ENCODE assay signal across 8 cellular contexts in the genomic region with DNA sequence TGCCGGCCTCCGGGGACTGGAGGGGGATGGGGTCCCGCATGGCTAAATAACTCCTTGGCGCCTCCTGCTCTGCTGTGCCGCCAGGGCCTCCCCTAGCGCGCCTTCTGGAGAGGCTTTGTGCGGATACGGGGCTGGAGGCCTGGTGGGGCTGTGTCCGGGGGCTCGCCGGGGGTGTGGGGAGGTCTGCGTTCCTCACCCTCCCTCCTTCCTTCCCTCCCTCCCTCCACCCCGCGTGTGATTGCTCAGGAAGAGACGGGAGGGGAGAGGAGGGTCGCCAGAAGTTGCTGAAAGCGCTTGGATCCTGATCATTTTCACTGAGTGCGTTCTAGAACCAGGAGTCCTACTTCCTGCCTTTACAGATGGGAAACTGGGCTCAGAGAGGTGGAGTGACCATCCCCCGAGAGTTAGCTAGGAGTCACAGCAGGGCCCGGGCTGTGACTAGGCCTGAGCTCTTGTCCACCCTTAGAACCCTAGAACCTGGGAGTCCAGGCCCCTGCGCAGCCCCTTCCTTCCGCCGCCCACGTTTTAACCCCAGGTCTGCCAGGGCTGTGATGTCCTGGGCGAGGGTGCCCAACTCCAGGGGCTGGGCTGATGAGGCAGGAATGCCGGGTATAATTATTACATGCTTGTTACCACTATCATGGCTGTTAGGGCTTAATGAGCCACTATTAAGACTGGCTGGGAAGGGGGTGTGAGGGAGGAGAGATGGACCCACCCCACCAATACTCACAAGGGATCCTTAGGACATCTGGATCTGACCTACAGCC. TPM values are rescaled to one million over a fixed set of nuclear protein-coding genes. Genes with fewer than 3 reads are reported as not detected.
DNase-seq lines count a peak whose midpoint lies in the region; ATAC-seq and TF ChIP-seq lines count a peak whose summit lies in the region.

No MANE protein-coding gene starts in this region.

- peaks cover 31% of the 10 kb centered on the region for H3K4me1 Mint-ChIP-seq in CD14-positive monocyte

- H3K4me3 ChIP-seq in colonic mucosa, result peak overlapping the region; percentile 32
- H3K4me3 ChIP-seq in mesodermal cell (ENCODE audit: extremely low read depth, insufficient read depth, low read length, poor library complexity, severe bottlenecking), result peak overlapping the region; percentile 39
- peak overlapping the region; percentile 38 to 48 (median 39) for H3K4me3 ChIP-seq in transverse colon

- H3K4me3 Mint-ChIP-seq in CD14-positive monocyte, result peak overlapping the region; percentile 79 to 86

- H3K36me3 ChIP-seq in colonic mucosa, result peaks cover 3% of the 10 kb centered on the region
- peaks cover 22% of the 10 kb centered on the region for H3K36me3 ChIP-seq in mesodermal cell (ENCODE audit: control insufficient read depth, insufficient read depth, low read length)
- peaks cover 0 to 7% (median 3%) of the 10 kb centered on the region in 4 donors for H3K36me3 ChIP-seq in transverse colon

- in situ Hi-C loops in transverse colon (cut with MboI; ENCODE audit: low pct_ligation_motif_present in 1 of 4, low pct_unique_long_range_greater_than_20kb in 1 of 4, low sequenced_read_pairs in 3 of 4), result no loop called here

- WGBS in mesodermal cell (ENCODE audit: insufficient coverage in 2 of 2), 2 experiments, result 0 to 19% methylated on average over 4 to 7 of the region's 27 CpGs
- 0 to 2% methylated on average over 5 to 22 of the region's 27 CpGs for WGBS in transverse colon (ENCODE audit: low coverage in 1 of 2), 2 donors

- H3K36me3 Mint-ChIP-seq in CD14-positive monocyte, result peaks cover 18 to 32% of the 10 kb centered on the region in 2 donors

- no peak for ATAC-seq in GM18907 (IDR thresholded peaks at IDR 0.05; ENCODE audit: unreplicated experiment)

- intact Hi-C loops in CD14-positive monocyte (cut with micrococcal nuclease) (loop anchor here (1.0 to 2.0 kb wide), 3 partner anchors 9 to 23 kb away; no protein-coding TSS in a partner anchor), colonic mucosa (cut with DNase I) (loop anchor here (2.0 kb wide), 1 partner anchor 37 kb away; no protein-coding TSS in a partner anchor), transverse colon (cut with DNase I; ENCODE audit: low total_unique reads) (no loop called here)

- TF ChIP-seq CTCF in CD14-positive monocyte (IDR thresholded peaks at IDR 0.05) (peak; percentile 15), GM20000 (IDR thresholded peaks at IDR 0.05; ENCODE audit: extremely low read depth, missing control alignments) (peak; percentile 3), colonic mucosa (IDR thresholded peaks at IDR 0.05) (no peak), transverse colon (IDR thresholded peaks at IDR 0.05) (peak in 4 of 5 experiments; percentile 19 to 55 (median 30))

- peak overlapping the region; percentile 93 to 99 for H3K9ac ChIP-seq in colonic mucosa (ENCODE audit: low read depth in 2 of 2, low read length in 2 of 2)

- peak; percentile 91 for TF ChIP-seq POLR2A in transverse colon (IDR thresholded peaks at IDR 0.05)

- TF ChIP-seq EP300 in transverse colon (IDR thresholded peaks at IDR 0.05; ENCODE audit: low read depth), result no peak

- peaks cover 0 to 4% (median 3%) of the 10 kb centered on the region in 3 donors for H3K27me3 Mint-ChIP-seq in CD14-positive monocyte (ENCODE audit: low read depth in 3 of 3)

- H3K9me3 Mint-ChIP-seq in CD14-positive monocyte, result peaks cover 0 to 8% (median 5%) of the 10 kb centered on the region in 7 donors

- H3K27me3 ChIP-seq in colonic mucosa (no peaks in the 10 kb centered on the region), transverse colon (no peaks in the 10 kb centered on the region)

- DNase-seq in CD14-positive monocyte (ENCODE audit: low spot score), result no peak
- no peak for DNase-seq in GM20000 (ENCODE audit: low spot score)
- peak; percentile 57 for DNase-seq in colonic mucosa
- no peak for DNase-seq in transverse colon
- no peak for DNase-seq in HuH-7 (ENCODE audit: low spot score)

- H3K9me3 ChIP-seq in colonic mucosa, result no peaks in the 10 kb centered on the region
- no peaks in the 10 kb centered on the region for H3K9me3 ChIP-seq in mesodermal cell (ENCODE audit: control insufficient read depth, low read length)
- H3K9me3 ChIP-seq in transverse colon, result no peaks in the 10 kb centered on the region

- peak overlapping the region; percentile 100 for H3K27ac ChIP-seq in colonic mucosa
- peak overlapping the region; percentile 100 for H3K27ac ChIP-seq in mesodermal cell (ENCODE audit: low read depth, low read length, severe bottlenecking)
- peak overlapping the region; percentile 96 to 100 (median 98) for H3K27ac ChIP-seq in transverse colon

- H3K27ac Mint-ChIP-seq in CD14-positive monocyte, result peak overlapping the region; percentile 93 to 98 (median 97)

- peaks cover 17% of the 10 kb centered on the region for H3K4me1 ChIP-seq in colonic mucosa
- peaks cover 23% of the 10 kb centered on the region for H3K4me1 ChIP-seq in mesodermal cell (ENCODE audit: control insufficient read depth, insufficient read depth, low read length, poor library complexity, severe bottlenecking)
- H3K4me1 ChIP-seq in transverse colon, result peaks cover 28 to 39% (median 36%) of the 10 kb centered on the region in 4 donors

TF ChIP-seq in PFSK-1, 5 proteins besides CTCF, POLR2A, EP300 and RAD21:
- TF ChIP-seq SIN3A (IDR thresholded peaks at IDR 0.05; ENCODE audit: borderline replicate concordance, insufficient read depth, low read length) (no peak), POLR2AphosphoS5 (IDR thresholded peaks at IDR 0.05; ENCODE audit: low read depth, low read length) (peak; percentile 53), TAF1 (IDR thresholded peaks at IDR 0.05; ENCODE audit: borderline replicate concordance, insufficient read depth, low read length) (no peak), FOXP2 (optimal IDR thresholded peaks at IDR 0.05; ENCODE audit: borderline replicate concordance, extremely low read depth, extremely low read length, insufficient read depth) (no peak)
- TF ChIP-seq, protein P1, sequence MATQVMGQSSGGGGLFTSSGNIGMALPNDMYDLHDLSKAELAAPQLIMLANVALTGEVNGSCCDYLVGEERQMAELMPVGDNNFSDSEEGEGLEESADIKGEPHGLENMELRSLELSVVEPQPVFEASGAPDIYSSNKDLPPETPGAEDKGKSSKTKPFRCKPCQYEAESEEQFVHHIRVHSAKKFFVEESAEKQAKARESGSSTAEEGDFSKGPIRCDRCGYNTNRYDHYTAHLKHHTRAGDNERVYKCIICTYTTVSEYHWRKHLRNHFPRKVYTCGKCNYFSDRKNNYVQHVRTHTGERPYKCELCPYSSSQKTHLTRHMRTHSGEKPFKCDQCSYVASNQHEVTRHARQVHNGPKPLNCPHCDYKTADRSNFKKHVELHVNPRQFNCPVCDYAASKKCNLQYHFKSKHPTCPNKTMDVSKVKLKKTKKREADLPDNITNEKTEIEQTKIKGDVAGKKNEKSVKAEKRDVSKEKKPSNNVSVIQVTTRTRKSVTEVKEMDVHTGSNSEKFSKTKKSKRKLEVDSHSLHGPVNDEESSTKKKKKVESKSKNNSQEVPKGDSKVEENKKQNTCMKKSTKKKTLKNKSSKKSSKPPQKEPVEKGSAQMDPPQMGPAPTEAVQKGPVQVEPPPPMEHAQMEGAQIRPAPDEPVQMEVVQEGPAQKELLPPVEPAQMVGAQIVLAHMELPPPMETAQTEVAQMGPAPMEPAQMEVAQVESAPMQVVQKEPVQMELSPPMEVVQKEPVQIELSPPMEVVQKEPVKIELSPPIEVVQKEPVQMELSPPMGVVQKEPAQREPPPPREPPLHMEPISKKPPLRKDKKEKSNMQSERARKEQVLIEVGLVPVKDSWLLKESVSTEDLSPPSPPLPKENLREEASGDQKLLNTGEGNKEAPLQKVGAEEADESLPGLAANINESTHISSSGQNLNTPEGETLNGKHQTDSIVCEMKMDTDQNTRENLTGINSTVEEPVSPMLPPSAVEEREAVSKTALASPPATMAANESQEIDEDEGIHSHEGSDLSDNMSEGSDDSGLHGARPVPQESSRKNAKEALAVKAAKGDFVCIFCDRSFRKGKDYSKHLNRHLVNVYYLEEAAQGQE (IDR thresholded peaks at IDR 0.05; ENCODE audit: insufficient read depth in 1 of 2, low read depth in 2 of 2, low read length in 2 of 2), result no peak

RNA-seq across cellular contexts. Expression of a gene that starts 0.8 kb away (rescaled TPM):
- 10 to 100 TPM; 22.5 to 86.9 TPM for polyA plus RNA-seq in CD14-positive monocyte
- 185 TPM for polyA plus RNA-seq in PFSK-1 (2012; ENCODE audit: insufficient read length, low read depth)
- 100 to 1,000 TPM; 177 to 418 TPM for total RNA-seq in colonic mucosa
- polyA plus RNA-seq in mesodermal cell (2013, experiment 1 of 2), result 239 TPM
- polyA plus RNA-seq in mesodermal cell (2013, experiment 2 of 2), result 198 TPM
- total RNA-seq in transverse colon, result 1,000 to 10,000 TPM in 3 of 4 donors, 100 to 1,000 TPM in 1; 714 to 2,423 (median 1,288) TPM

RNA-seq across cellular contexts. Expression of a gene that starts 8.0 kb away (rescaled TPM):
- polyA plus RNA-seq in CD14-positive monocyte, result not detected
- 0.40 TPM for polyA plus RNA-seq in PFSK-1 (2012; ENCODE audit: insufficient read length, low read depth)
- 1 to 10 TPM; 1.7 to 3.0 TPM for total RNA-seq in colonic mucosa
- 1.3 TPM for polyA plus RNA-seq in mesodermal cell (2013, experiment 1 of 2)
- polyA plus RNA-seq in mesodermal cell (2013, experiment 2 of 2), result 1.4 TPM
- 10 to 100 TPM in 3 of 4 donors, 1 to 10 TPM in 1; 4.8 to 49.7 (median 17.5) TPM for total RNA-seq in transverse colon

RNA-seq across cellular contexts. Expression of a gene that starts 40.7 kb away (rescaled TPM):
- polyA plus RNA-seq in CD14-positive monocyte, result 100 to 1,000 TPM in 1 of 2 donors, 10 to 100 TPM in 1; 97.0 to 143 TPM
- polyA plus RNA-seq in PFSK-1 (2012; ENCODE audit: insufficient read length, low read depth), result 257 TPM
- total RNA-seq in colonic mucosa (100 to 1,000 TPM; 128 to 308 TPM), transverse colon (100 to 1,000 TPM in 3 of 4 donors, 10 to 100 TPM in 1; 94.3 to 218 (median 175) TPM)
- polyA plus RNA-seq in mesodermal cell (2013, experiment 1 of 2), result 196 TPM
- polyA plus RNA-seq in mesodermal cell (2013, experiment 2 of 2), result 181 TPM

RNA-seq across cellular contexts. Expression of a gene that starts 56.0 kb away (rescaled TPM):
- not detected for polyA plus RNA-seq in CD14-positive monocyte
- polyA plus RNA-seq in PFSK-1 (2012; ENCODE audit: insufficient read length, low read depth), result 1.1 TPM
- total RNA-seq in colonic mucosa (1 to 10 TPM; 2.1 TPM), transverse colon (10 to 100 TPM in 2 of 4 donors, 1 to 10 TPM in 2; 3.0 to 18.3 (median 7.7) TPM)
- polyA plus RNA-seq in mesodermal cell (2013, experiment 1 of 2), result 0.48 TPM
- not detected for polyA plus RNA-seq in mesodermal cell (2013, experiment 2 of 2)

RNA-seq across cellular contexts. Expression of a gene that starts 58.2 kb away (rescaled TPM):
- polyA plus RNA-seq in CD14-positive monocyte, result 10 to 100 TPM; 10.3 TPM
- polyA plus RNA-seq in PFSK-1 (2012; ENCODE audit: insufficient read length, low read depth), result 10.6 TPM
- 10 to 100 TPM; 62.6 to 99.0 TPM for total RNA-seq in colonic mucosa
- polyA plus RNA-seq in mesodermal cell (2013, experiment 1 of 2), result 12.9 TPM
- polyA plus RNA-seq in mesodermal cell (2013, experiment 2 of 2), result 9.9 TPM
- total RNA-seq in transverse colon, result 100 to 1,000 TPM in 1 of 4 donors, 10 to 100 TPM in 3; 59.7 to 110 (median 73.0) TPM
